1 cellular context compared by ENCODE assay signal in the genomic region with DNA sequence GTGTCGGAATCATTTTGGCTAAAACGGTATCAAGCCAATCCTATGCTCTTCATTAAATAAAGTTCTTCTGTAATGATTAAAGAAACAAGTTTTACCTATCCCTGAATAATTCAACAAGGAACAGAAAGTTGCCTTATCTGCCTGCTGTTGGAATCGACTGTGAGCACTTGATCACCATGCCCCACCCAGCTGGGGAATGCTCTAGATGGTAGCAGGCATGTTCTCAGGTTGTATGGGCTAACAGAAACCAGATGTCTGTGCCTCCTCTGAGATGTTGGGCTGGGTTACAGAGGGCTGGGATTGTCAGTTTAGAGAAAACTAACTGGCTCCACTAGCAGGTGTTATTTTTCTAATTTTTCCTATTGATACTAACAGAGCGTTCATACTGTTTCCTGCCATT.
TF ChIP-seq lines count a peak whose summit lies in the region.

No MANE protein-coding gene starts in this region.

TF ChIP-seq in IMR-90, 13 proteins besides CTCF, POLR2A, EP300 and RAD21:
- TF ChIP-seq, protein P1, sequence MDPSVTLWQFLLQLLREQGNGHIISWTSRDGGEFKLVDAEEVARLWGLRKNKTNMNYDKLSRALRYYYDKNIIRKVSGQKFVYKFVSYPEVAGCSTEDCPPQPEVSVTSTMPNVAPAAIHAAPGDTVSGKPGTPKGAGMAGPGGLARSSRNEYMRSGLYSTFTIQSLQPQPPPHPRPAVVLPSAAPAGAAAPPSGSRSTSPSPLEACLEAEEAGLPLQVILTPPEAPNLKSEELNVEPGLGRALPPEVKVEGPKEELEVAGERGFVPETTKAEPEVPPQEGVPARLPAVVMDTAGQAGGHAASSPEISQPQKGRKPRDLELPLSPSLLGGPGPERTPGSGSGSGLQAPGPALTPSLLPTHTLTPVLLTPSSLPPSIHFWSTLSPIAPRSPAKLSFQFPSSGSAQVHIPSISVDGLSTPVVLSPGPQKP (IDR thresholded peaks at IDR 0.05; ENCODE audit: borderline replicate concordance, low read depth, low read length) = no peak
- TF ChIP-seq CEBPB (IDR thresholded peaks at IDR 0.05; ENCODE audit: low read depth, low read length) (no peak), BHLHE40 (IDR thresholded peaks at IDR 0.05; ENCODE audit: low read depth, low read length) (no peak), RCOR1 (IDR thresholded peaks at IDR 0.05; ENCODE audit: insufficient replicate concordance, low read length) (no peak), FOS (IDR thresholded peaks at IDR 0.05; ENCODE audit: low read depth, low read length) (no peak), MAFK (IDR thresholded peaks at IDR 0.05; ENCODE audit: low read depth, low read length) (no peak), SMC3 (IDR thresholded peaks at IDR 0.05; ENCODE audit: low read depth, low read length) (no peak), NFE2L2 (IDR thresholded peaks at IDR 0.05; ENCODE audit: low read depth, low read length) (no peak), MAZ (IDR thresholded peaks at IDR 0.05; ENCODE audit: borderline replicate concordance, low read depth, low read length) (no peak), CHD1 (IDR thresholded peaks at IDR 0.05; ENCODE audit: low read depth, low read length) (no peak), MXI1 (IDR thresholded peaks at IDR 0.05; ENCODE audit: borderline replicate concordance, low read depth, low read length) (no peak), RFX5 (IDR thresholded peaks at IDR 0.05; ENCODE audit: low read depth, low read length) (no peak), USF2 (IDR thresholded peaks at IDR 0.05; ENCODE audit: low read depth, low read length) (no peak)
